ENCODE assay signal across 6 cellular contexts in the genomic region with DNA sequence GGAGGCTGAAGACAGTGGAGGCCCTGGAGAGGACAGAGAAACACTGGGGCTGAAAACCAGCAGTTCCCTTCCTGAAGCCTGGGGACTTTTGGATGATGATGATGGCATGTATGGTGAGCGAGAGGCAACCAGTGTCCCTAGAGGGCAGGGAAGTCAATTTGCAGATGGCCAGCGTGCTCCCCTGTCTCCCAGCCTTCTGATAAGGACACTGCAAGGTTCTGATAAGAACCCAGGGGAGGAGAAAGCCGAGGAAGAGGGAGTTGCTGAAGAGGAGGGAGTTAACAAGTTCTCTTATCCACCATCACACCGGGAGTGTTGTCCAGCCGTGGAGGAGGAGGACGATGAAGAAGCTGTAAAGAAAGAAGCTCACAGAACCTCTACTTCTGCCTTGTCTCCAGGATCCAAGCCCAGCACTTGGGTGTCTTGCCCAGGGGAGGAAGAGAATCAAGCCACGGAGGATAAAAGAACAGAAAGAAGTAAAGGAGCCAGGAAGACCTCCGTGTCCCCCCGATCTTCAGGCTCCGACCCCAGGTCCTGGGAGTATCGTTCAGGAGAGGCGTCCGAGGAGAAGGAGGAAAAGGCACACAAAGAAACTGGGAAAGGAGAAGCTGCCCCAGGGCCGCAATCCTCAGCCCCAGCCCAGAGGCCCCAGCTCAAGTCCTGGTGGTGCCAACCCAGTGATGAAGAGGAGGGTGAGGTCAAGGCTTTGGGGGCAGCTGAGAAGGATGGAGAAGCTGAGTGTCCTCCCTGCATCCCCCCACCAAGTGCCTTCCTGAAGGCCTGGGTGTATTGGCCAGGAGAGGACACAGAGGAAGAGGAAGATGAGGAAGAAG. TPM values are rescaled to one million over a fixed set of nuclear protein-coding genes. Genes with fewer than 3 reads are reported as not detected.
DNase-seq lines count a peak whose midpoint lies in the region; ATAC-seq and TF ChIP-seq lines count a peak whose summit lies in the region.

No MANE protein-coding gene starts in this region.

- peaks cover 47% of the 10 kb centered on the region for H3K36me3 Mint-ChIP-seq in activated CD4-positive, alpha-beta T cell treated with anti-CD3 and anti-CD28 coated beads, Interleukin-2, amount 10 ng/mL, durations not matched to agents 7 days and 5 days (ENCODE audit: low read depth)

- intact Hi-C loops in esophagus squamous epithelium (cut with DNase I) = no loop called here

- peak overlapping the region; percentile 98 for H3K4me3 Mint-ChIP-seq in activated CD4-positive, alpha-beta T cell treated with anti-CD3 and anti-CD28 coated beads, Interleukin-2, amount 10 ng/mL, durations not matched to agents 7 days and 5 days

- DNase-seq in activated CD4-positive, alpha-beta T cell treated with anti-CD3 and anti-CD28 coated beads, Interleukin-2, amount 10 ng/mL, durations not matched to agents 7 days and 5 days = peak; percentile 15
- DNase-seq in activated CD4-positive, alpha-beta T cell treated with anti-CD3 and anti-CD28 coated beads, Interleukin-2, amount 50 U/mL, for 4 hours = no peak
- DNase-seq in esophagus squamous epithelium (lab: John Stamatoyannopoulos, UW) (no peak), smooth muscle cell (lab: John Stamatoyannopoulos, UW; ENCODE audit: unreplicated experiment) (no peak), NCI-H524 treated with DMSO at 0.1 percent for 48 hours (lab: John Stamatoyannopoulos, UW) (no peak)

- H3K79me2 ChIP-seq in smooth muscle cell (ENCODE audit: low read depth) = peaks cover 38% of the 10 kb centered on the region

- H3K27ac ChIP-seq in esophagus squamous epithelium (peak overlapping the region; percentile 99 to 100 (median 100)), smooth muscle cell (ENCODE audit: low read depth) (peak overlapping the region; percentile 100)

- H3K4me3 ChIP-seq in esophagus squamous epithelium (peak overlapping the region; percentile 84 to 100 (median 98)), smooth muscle cell (peak overlapping the region; percentile 97)

- H3K27me3 Mint-ChIP-seq in activated CD4-positive, alpha-beta T cell treated with anti-CD3 and anti-CD28 coated beads, Interleukin-2, amount 10 ng/mL, durations not matched to agents 7 days and 5 days = no peaks in the 10 kb centered on the region

- ATAC-seq in HG02610 (IDR thresholded peaks at IDR 0.05; ENCODE audit: unreplicated experiment) = no peak

- POLR2A ChIA-PET in activated CD4-positive, alpha-beta T cell treated with anti-CD3 and anti-CD28 coated beads, Interleukin-2, amount 10 ng/mL, durations not matched to agents 7 days and 5 days (lab: Charles Lee) = no interaction called here

- H3K4me2 ChIP-seq in smooth muscle cell = peak overlapping the region; percentile 98

- H3K4me1 Mint-ChIP-seq in activated CD4-positive, alpha-beta T cell treated with anti-CD3 and anti-CD28 coated beads, Interleukin-2, amount 10 ng/mL, durations not matched to agents 7 days and 5 days = peaks cover 52% of the 10 kb centered on the region

- CTCF ChIA-PET in activated CD4-positive, alpha-beta T cell treated with anti-CD3 and anti-CD28 coated beads, Interleukin-2, amount 10 ng/mL, durations not matched to agents 7 days and 5 days (lab: Charles Lee) = interaction anchor here (0.8 to 4.0 kb wide), 6 partner anchors 12 to 120 kb away, joined by 3 to 16 read pairs (median 6); a partner anchor contains a TSS

- TF ChIP-seq POLR2A in esophagus squamous epithelium (IDR thresholded peaks at IDR 0.05) = no peak

- peaks cover 48% of the 10 kb centered on the region for H3F3A ChIP-seq in smooth muscle cell (ENCODE audit: low read depth)

- WGBS in esophagus squamous epithelium, 2 donors = 23 to 30% methylated on average over 14 of the region's 14 CpGs
- 55% methylated on average over 14 of the region's 14 CpGs for WGBS in smooth muscle cell (ENCODE audit: low lambda C conversion rate)

- no peaks in the 10 kb centered on the region for H3K27me3 ChIP-seq in esophagus squamous epithelium
- H3K27me3 ChIP-seq in smooth muscle cell (ENCODE audit: low read depth) = no peaks in the 10 kb centered on the region

- no peak for TF ChIP-seq CTCF in esophagus squamous epithelium (IDR thresholded peaks at IDR 0.05)
- no peak for TF ChIP-seq CTCF in smooth muscle cell (IDR thresholded peaks at IDR 0.05; ENCODE audit: borderline replicate concordance, insufficient read depth, poor library complexity, severe bottlenecking)

- H3K4me1 ChIP-seq in esophagus squamous epithelium = peaks cover 31 to 70% (median 35%) of the 10 kb centered on the region in 3 donors
- H3K4me1 ChIP-seq in smooth muscle cell (ENCODE audit: low read depth) = peaks cover 7% of the 10 kb centered on the region

- no peak overlapping the region for H2AFZ ChIP-seq in smooth muscle cell (ENCODE audit: low read depth)

- H3K9me3 Mint-ChIP-seq in activated CD4-positive, alpha-beta T cell treated with anti-CD3 and anti-CD28 coated beads, Interleukin-2, amount 10 ng/mL, durations not matched to agents 7 days and 5 days = no peaks in the 10 kb centered on the region

- H3K9me3 ChIP-seq in esophagus squamous epithelium (no peaks in the 10 kb centered on the region), smooth muscle cell (replicated peaks; ENCODE audit: low read depth) (no peaks in the 10 kb centered on the region)

- H4K20me1 ChIP-seq in smooth muscle cell (ENCODE audit: low read depth) = peaks cover 63% of the 10 kb centered on the region

- H3K27ac Mint-ChIP-seq in activated CD4-positive, alpha-beta T cell treated with anti-CD3 and anti-CD28 coated beads, Interleukin-2, amount 10 ng/mL, durations not matched to agents 7 days and 5 days = peak overlapping the region; percentile 98

- peak overlapping the region; percentile 100 for H3K9ac ChIP-seq in smooth muscle cell (ENCODE audit: low read depth)

- H3K36me3 ChIP-seq in esophagus squamous epithelium (peaks cover 15 to 56% (median 17%) of the 10 kb centered on the region in 3 donors), smooth muscle cell (ENCODE audit: low read depth) (no peaks in the 10 kb centered on the region)

RNA-seq across cellular contexts. Expression of a gene that starts 1.5 kb away (rescaled TPM):
- total RNA-seq in activated CD4-positive, alpha-beta T cell treated with anti-CD3 and anti-CD28 coated beads, Interleukin-2, amount 10 ng/mL, durations not matched to agents 7 days and 5 days = 10 to 100 TPM; 49.6 to 53.3 TPM
- total RNA-seq in esophagus squamous epithelium (10 to 100 TPM; 19.3 to 41.6 (median 33.3) TPM), smooth muscle cell (88.5 and 99.3 TPM in 2 replicates)
- polyA plus RNA-seq in smooth muscle cell = 339 and 357 TPM in 2 replicates

RNA-seq across cellular contexts. Expression of a gene that starts 5.3 kb away (rescaled TPM):
- total RNA-seq in activated CD4-positive, alpha-beta T cell treated with anti-CD3 and anti-CD28 coated beads, Interleukin-2, amount 10 ng/mL, durations not matched to agents 7 days and 5 days = 1 to 10 TPM; 3.8 to 4.6 TPM
- total RNA-seq in esophagus squamous epithelium (1 to 10 TPM; 2.8 to 9.0 (median 5.6) TPM), smooth muscle cell (2.6 and 4.4 TPM in 2 replicates)
- 32.6 and 39.2 TPM in 2 replicates for polyA plus RNA-seq in smooth muscle cell

RNA-seq across cellular contexts. Expression of a gene that starts 24.9 kb away (rescaled TPM):
- total RNA-seq in activated CD4-positive, alpha-beta T cell treated with anti-CD3 and anti-CD28 coated beads, Interleukin-2, amount 10 ng/mL, durations not matched to agents 7 days and 5 days = not detected
- total RNA-seq in esophagus squamous epithelium = not detected
- 0.18 TPM in 1 of 2 replicates, not detected in the other for total RNA-seq in smooth muscle cell
- polyA plus RNA-seq in smooth muscle cell = 1.2 and 1.8 TPM in 2 replicates

RNA-seq across cellular contexts. Expression of a gene that starts 26.4 kb away (rescaled TPM):
- 100 to 1,000 TPM; 231 to 251 TPM for total RNA-seq in activated CD4-positive, alpha-beta T cell treated with anti-CD3 and anti-CD28 coated beads, Interleukin-2, amount 10 ng/mL, durations not matched to agents 7 days and 5 days
- 100 to 1,000 TPM in 3 of 4 donors, 10 to 100 TPM in 1; 93.5 to 186 (median 157) TPM for total RNA-seq in esophagus squamous epithelium
- total RNA-seq in smooth muscle cell = 146 and 221 TPM in 2 replicates
- 292 and 329 TPM in 2 replicates for polyA plus RNA-seq in smooth muscle cell

RNA-seq across cellular contexts. Expression of a gene that starts 37.4 kb away (rescaled TPM):
- total RNA-seq in activated CD4-positive, alpha-beta T cell treated with anti-CD3 and anti-CD28 coated beads, Interleukin-2, amount 10 ng/mL, durations not matched to agents 7 days and 5 days = under 1 TPM; 0.27 to 0.77 TPM
- total RNA-seq in esophagus squamous epithelium (1 to 10 TPM in 2 of 4 donors, under 1 TPM in 1, not detected in 1; 0.83 to 9.0 (median 4.8) TPM), smooth muscle cell (14.8 and 19.3 TPM in 2 replicates)
- 16.4 and 16.9 TPM in 2 replicates for polyA plus RNA-seq in smooth muscle cell
